In the genomic region with DNA sequence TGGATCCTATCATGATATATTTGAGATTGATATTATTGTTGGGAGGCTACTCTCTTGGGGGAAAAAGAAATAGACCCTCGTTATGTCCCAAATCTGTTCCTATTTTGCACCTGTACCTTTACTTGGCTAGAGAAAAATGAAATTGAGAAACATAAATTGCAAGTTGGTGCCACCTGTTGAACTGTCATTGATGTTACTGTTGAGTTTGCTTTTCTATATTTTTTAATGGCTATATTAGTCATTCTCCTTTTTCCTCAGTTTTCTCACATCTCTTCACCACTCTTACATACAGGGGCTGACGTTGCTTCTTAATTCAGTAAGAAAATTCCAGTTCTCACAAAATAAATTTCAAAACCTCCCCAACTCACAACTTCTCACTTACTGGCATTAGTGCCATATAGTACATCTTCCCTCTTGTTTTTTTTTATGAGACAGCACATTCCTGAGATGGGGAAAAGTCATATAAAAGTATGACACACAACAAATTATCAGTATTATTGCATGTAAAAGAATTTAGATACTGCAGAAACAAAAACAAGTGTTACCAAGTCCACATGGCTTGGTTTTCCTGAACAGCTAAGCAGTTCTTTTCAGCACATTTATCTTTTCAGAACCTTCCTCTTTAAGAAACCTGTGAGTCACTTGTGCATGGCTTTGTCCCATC, we compare ENCODE assay signal across 18 cellular contexts.
DNase-seq lines count a peak whose midpoint lies in the region; ATAC-seq, FAIRE-seq and TF ChIP-seq lines count a peak whose summit lies in the region.
"Had no signal": no experiment of that assay in that cellular context is flagged by ENCODE, and none has a peak within 500 bp of the region (broad histone marks: within the 10 kb centered on the region; RNA-seq: fewer than 3 reads in every experiment).

No MANE protein-coding gene starts in this region.

- no TSS peak for BruUV-seq in IMR-90 (replicated peaks; lab: Mats Ljungman, UMichigan)

- H3K56ac ChIP-seq in IMR-90 (ENCODE audit: extremely low read depth, insufficient read depth, low read length) = no peak overlapping the region

- TF ChIP-seq POLR2A in IMR-90 (IDR thresholded peaks at IDR 0.05; ENCODE audit: low read depth, low read length) = no peak

- CTCF ChIA-PET in IMR-90 (lab: Yijun Ruan, JAX) = no interaction called here

- dilution Hi-C loops in IMR-90 (cut with HindIII; ENCODE audit: low sequenced_read_pairs, unreplicated experiment) = no loop called here

- peak overlapping the region; percentile 43; the same call in 1 of the 2 replicates for H2BK20ac ChIP-seq in IMR-90 (ENCODE audit: low read depth, low read length)

- H3K4ac ChIP-seq in IMR-90 (ENCODE audit: low read depth, low read length) = peak overlapping the region; percentile 16; the same call in 1 of the 2 replicates

- H3K14ac ChIP-seq in IMR-90 (replicated peaks; ENCODE audit: low read depth, low read length) = peak overlapping the region; percentile 5; the same call in 1 of the 2 replicates

- H2AFZ ChIP-seq in IMR-90 (replicated peaks; ENCODE audit: low read length, poor library complexity) = no peak overlapping the region
- no peak overlapping the region for H2AFZ ChIP-seq in astrocyte (ENCODE audit: low read depth, low read length)

- peaks cover 2% of the 10 kb centered on the region; the same call in 1 of the 2 replicates for H3K4me1 ChIP-seq in IMR-90 (ENCODE audit: control insufficient read depth, insufficient read depth, low read length)
- H3K4me1 ChIP-seq in astrocyte (ENCODE audit: insufficient read depth, low read length) = peaks cover 3% of the 10 kb centered on the region
- H3K4me1 ChIP-seq: BLaER1, upper lobe of left lung had no signal

- WGBS in IMR-90 (ENCODE audit: extremely low coverage in 2 of 2, insufficient read length in 1 of 2), 2 experiments = no CpG with 5 or more reads among the region's 2 CpGs

- H3K4me3 ChIP-seq in AG10803 (ENCODE audit: low read length) (no peak overlapping the region), IMR-90 (ENCODE audit: insufficient read depth, low read depth, low read length) (no peak overlapping the region), astrocyte (ENCODE audit: insufficient read depth, low read depth, low read length) (no peak overlapping the region)
- H3K4me3 ChIP-seq: BLaER1, HAP-1, upper lobe of left lung had no signal

- H4K20me1 ChIP-seq in IMR-90 (ENCODE audit: insufficient read depth, low read length) (no peaks in the 10 kb centered on the region), astrocyte (ENCODE audit: insufficient read depth, low read length) (no peaks in the 10 kb centered on the region)
- H4K20me1 ChIP-seq: BLaER1 had no signal

- H3K36me3 ChIP-seq in IMR-90 (ENCODE audit: control insufficient read depth, insufficient read depth, low read length) (no peaks in the 10 kb centered on the region), astrocyte (ENCODE audit: insufficient read depth, low read length) (no peaks in the 10 kb centered on the region)
- H3K36me3 ChIP-seq: BLaER1, HAP-1, upper lobe of left lung had no signal

- H3K9ac ChIP-seq in IMR-90 (ENCODE audit: low read depth, low read length) (no peak overlapping the region), astrocyte (ENCODE audit: low read length) (no peak overlapping the region)
- H3K9ac ChIP-seq: BLaER1 had no signal

- H3K18ac ChIP-seq in IMR-90 (ENCODE audit: low read depth, low read length) = peak overlapping the region; percentile 78; the same call in 1 of the 2 replicates

- no peaks in the 10 kb centered on the region for H3K27me3 Mint-ChIP-seq in astrocyte (ENCODE audit: low read depth, unreplicated experiment)
- H3K27me3 Mint-ChIP-seq in T-helper 17 cell = no peaks in the 10 kb centered on the region
- no peaks in the 10 kb centered on the region for H3K27me3 Mint-ChIP-seq in activated T-cell treated with anti-CD3 and anti-CD28 coated beads, Interleukin-2, amount 50 U/mL, for 4 hours (ENCODE audit: low read depth)
- H3K27me3 Mint-ChIP-seq: memory B cell had no signal

- peak overlapping the region; percentile 62 for H2BK5ac ChIP-seq in IMR-90 (ENCODE audit: low read depth, low read length, poor library complexity, severe bottlenecking)

- no peak overlapping the region for H2AK9ac ChIP-seq in IMR-90 (replicated peaks; ENCODE audit: low read depth, low read length, poor library complexity)

- no peaks in the 10 kb centered on the region for H3K9me1 ChIP-seq in IMR-90 (ENCODE audit: insufficient read depth, low read length)

- no peaks in the 10 kb centered on the region for H3K27me3 ChIP-seq in IMR-90 (ENCODE audit: control insufficient read depth, insufficient read depth, low read length)
- no peaks in the 10 kb centered on the region for H3K27me3 ChIP-seq in astrocyte (ENCODE audit: insufficient read depth, low read length)
- H3K27me3 ChIP-seq: BLaER1, upper lobe of left lung had no signal

- H2BK120ac ChIP-seq in IMR-90 (ENCODE audit: low read depth, low read length) = peak overlapping the region; percentile 20; the same call in 1 of the 2 replicates

- peak; percentile 25; the same call in 1 of the 2 replicates for TF ChIP-seq CTCF in AG10803 (conservative IDR thresholded peaks at IDR 0.05; ENCODE audit: low read length)
- no peak for TF ChIP-seq CTCF in IMR-90 (conservative IDR thresholded peaks at IDR 0.05; ENCODE audit: low read depth, low read length)
- no peak for TF ChIP-seq CTCF in astrocyte (IDR thresholded peaks at IDR 0.05; ENCODE audit: insufficient read depth, low read depth, low read length)

- peak; percentile 98 for DNase-seq in AG10803 (ENCODE audit: low read depth)
- peak; percentile 58 for DNase-seq in IMR-90
- DNase-seq in astrocyte (ENCODE audit: low read depth) = peak; percentile 64
- DNase-seq in hepatic stellate cell (ENCODE audit: low spot score) = peak; percentile 6
- DNase-seq in T-helper 17 cell = no peak
- DNase-seq in GM19239 (ENCODE audit: insufficient read length, low spot score) = no peak
- DNase-seq in activated T-cell treated with anti-CD3 and anti-CD28 coated beads, Interleukin-2, amount 50 U/mL, for 4 hours = no peak
- DNase-seq: activated CD8-positive, alpha-beta memory T cell treated with anti-CD3 and anti-CD28 coated beads for 24 hours; activated effector memory CD4-positive, alpha-beta T cell treated with Interleukin-2 at 50 U/mL for 16 hours; aorta; NCI-H1417; stimulated activated CD4-positive, alpha-beta T cell treated with anti-CD3 and anti-CD28 coated beads, Interleukin-4, amount 100 ng/mL, for 24 hours had no signal

- no peaks in the 10 kb centered on the region for H3K79me1 ChIP-seq in IMR-90 (ENCODE audit: low read depth in 1 of 2, low read length in 2 of 2)

- H3K23ac ChIP-seq in IMR-90 (ENCODE audit: low read depth, low read length) = no peak overlapping the region

- in situ Hi-C loops in IMR-90 (cut with MboI; ENCODE audit: low sequenced_read_pairs) = loop anchor here (10.0 kb wide), 1 partner anchor 350 kb away; a partner anchor contains a TSS

- no peaks in the 10 kb centered on the region for H3K9me3 Mint-ChIP-seq in astrocyte (ENCODE audit: unreplicated experiment)
- peaks cover 4% of the 10 kb centered on the region for H3K9me3 Mint-ChIP-seq in activated T-cell treated with anti-CD3 and anti-CD28 coated beads, Interleukin-2, amount 50 U/mL, for 4 hours

- no peak overlapping the region; the same call in 1 of the 2 replicates for H3K4me2 ChIP-seq in IMR-90 (ENCODE audit: low read depth, low read length)
- no peak overlapping the region for H3K4me2 ChIP-seq in astrocyte (ENCODE audit: low read length)
- H3K4me2 ChIP-seq: BLaER1 had no signal

- H3K9me3 ChIP-seq in IMR-90 (ENCODE audit: control insufficient read depth, insufficient read depth, low read length) = no peaks in the 10 kb centered on the region
- no peaks in the 10 kb centered on the region for H3K9me3 ChIP-seq in astrocyte (ENCODE audit: insufficient read depth, low read depth, low read length)
- H3K9me3 ChIP-seq in T-helper 17 cell (ENCODE audit: control insufficient read depth, low read length, poor library complexity, severe bottlenecking) = no peaks in the 10 kb centered on the region
- H3K9me3 ChIP-seq: BLaER1, HAP-1, upper lobe of left lung had no signal

- no peak overlapping the region for H3K27ac Mint-ChIP-seq in astrocyte (ENCODE audit: unreplicated experiment)
- no peak overlapping the region for H3K27ac Mint-ChIP-seq in T-helper 17 cell
- H3K27ac Mint-ChIP-seq: memory B cell had no signal

- no peak overlapping the region for H3K27ac ChIP-seq in IMR-90 (ENCODE audit: insufficient read depth, low read length)
- peak overlapping the region; percentile 22 for H3K27ac ChIP-seq in astrocyte (ENCODE audit: low read depth, low read length)
- H3K27ac ChIP-seq: BLaER1, upper lobe of left lung had no signal

- TF ChIP-seq RAD21 in IMR-90 (IDR thresholded peaks at IDR 0.05; ENCODE audit: low read length) = no peak

- intact Hi-C loops in IMR-90 (cut with micrococcal nuclease) = loop anchor here (5.0 to 10.0 kb wide), 3 partner anchors 190 to 650 kb away; a partner anchor contains a TSS

- ATAC-seq in IMR-90 (ENCODE audit: low read depth) (peak; percentile 41), T-helper 17 cell (no peak), HG02973 (IDR thresholded peaks at IDR 0.05; ENCODE audit: unreplicated experiment) (no peak)
- ATAC-seq in activated T-cell treated with anti-CD3 and anti-CD28 coated beads, Interleukin-2, amount 50 U/mL, for 4 hours = no peak
- ATAC-seq: right cardiac atrium had no signal

- FAIRE-seq in astrocyte (lab: Jason Lieb, UNC) (peak; percentile 99), GM19239 (lab: Jason Lieb, UNC) (no peak)

- H4K5ac ChIP-seq in IMR-90 (ENCODE audit: low read depth, low read length) = no peak overlapping the region

- no peak overlapping the region for H4K8ac ChIP-seq in IMR-90 (ENCODE audit: low read depth in 2 of 2, low read length in 2 of 2)

- H4K91ac ChIP-seq in IMR-90 (ENCODE audit: insufficient read depth, low read depth, low read length) = no peak overlapping the region

- H3K36me3 Mint-ChIP-seq in astrocyte (ENCODE audit: low read depth, unreplicated experiment) (no peaks in the 10 kb centered on the region), T-helper 17 cell (ENCODE audit: low read depth) (no peaks in the 10 kb centered on the region)
- no peaks in the 10 kb centered on the region for H3K36me3 Mint-ChIP-seq in activated T-cell treated with anti-CD3 and anti-CD28 coated beads, Interleukin-2, amount 50 U/mL, for 4 hours (ENCODE audit: insufficient read depth)
- H3K36me3 Mint-ChIP-seq: memory B cell had no signal

- no peak overlapping the region for H2BK15ac ChIP-seq in IMR-90 (ENCODE audit: low read depth, low read length)

- H3K4me1 Mint-ChIP-seq in astrocyte (ENCODE audit: low read depth, unreplicated experiment) (peaks cover 19% of the 10 kb centered on the region), T-helper 17 cell (no peaks in the 10 kb centered on the region)
- no peaks in the 10 kb centered on the region for H3K4me1 Mint-ChIP-seq in activated T-cell treated with anti-CD3 and anti-CD28 coated beads, Interleukin-2, amount 50 U/mL, for 4 hours (ENCODE audit: low read depth)
- H3K4me1 Mint-ChIP-seq: memory B cell had no signal

- H3K4me3 Mint-ChIP-seq in astrocyte (ENCODE audit: unreplicated experiment) (no peak overlapping the region), T-helper 17 cell (no peak overlapping the region)
- H3K4me3 Mint-ChIP-seq in activated T-cell treated with anti-CD3 and anti-CD28 coated beads, Interleukin-2, amount 50 U/mL, for 4 hours = no peak overlapping the region
- H3K4me3 Mint-ChIP-seq: memory B cell had no signal

- POLR2A ChIA-PET in IMR-90 (lab: Charles Lee; ENCODE audit: unreplicated experiment) = no interaction called here

- no peak overlapping the region for H2AK5ac ChIP-seq in IMR-90 (ENCODE audit: low read depth, low read length)

- no peaks in the 10 kb centered on the region for H3K79me2 ChIP-seq in astrocyte (ENCODE audit: insufficient read depth, low read length)

Comparison
In these comparisons a context has a peak if more than half of its experiments do, and no peak if none do; other contexts are left out.
1. DNase-seq: peak in AG10803 (single experiment), IMR-90 (single experiment), astrocyte (single experiment) and hepatic stellate cell (single experiment); none in T-helper 17 cell (0 of 3), GM19239 (single experiment) and activated T-cell treated with anti-CD3 and anti-CD28 coated beads, Interleukin-2, amount 50 U/mL, for 4 hours (single experiment).